8 cellular contexts compared by ENCODE assay signal in the genomic region with DNA sequence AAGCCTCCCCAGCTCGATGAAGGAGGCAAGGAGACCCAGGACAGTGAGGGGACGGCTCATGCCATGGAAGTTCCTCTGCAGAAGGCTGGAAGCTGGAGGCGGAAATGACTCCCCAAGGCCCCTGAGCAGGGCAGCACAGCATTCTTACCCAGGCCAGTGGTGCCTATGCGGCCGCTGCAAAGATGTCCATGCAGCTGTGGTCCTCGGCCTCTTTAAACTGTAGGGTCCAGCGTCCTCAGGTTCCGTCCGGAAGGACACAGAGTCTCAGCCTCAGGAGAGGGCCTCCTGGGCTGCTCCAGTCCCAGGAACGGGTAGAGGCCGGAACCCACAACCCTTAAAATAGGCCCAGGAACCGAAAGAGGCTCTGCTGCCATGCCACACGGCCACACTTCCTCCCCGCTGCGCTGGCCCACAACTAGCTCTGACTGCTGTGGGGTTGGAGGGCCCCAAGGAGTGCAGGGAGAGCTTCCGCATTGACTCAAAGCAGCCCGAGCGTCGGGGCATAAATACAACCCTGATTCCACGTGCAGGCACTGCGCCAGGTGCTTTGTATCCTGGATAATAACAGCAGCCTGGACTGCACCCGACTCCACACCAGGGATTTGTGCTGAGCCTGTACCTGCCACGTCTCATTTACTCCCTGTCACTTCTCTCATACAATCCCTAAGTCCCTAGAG. TPM values are rescaled to one million over a fixed set of nuclear protein-coding genes. Genes with fewer than 3 reads are reported as not detected.
DNase-seq lines count a peak whose midpoint lies in the region; ATAC-seq and TF ChIP-seq lines count a peak whose summit lies in the region.

No MANE protein-coding gene starts in this region.

- DNase-seq in Right ventricle myocardium inferior (ENCODE audit: missing footprints) (no peak), right atrium auricular region (ENCODE audit: low spot score) (no peak), RPMI8226 (peak; percentile 86), natural killer cell (peak; percentile 60), foreskin keratinocyte (no peak), osteocyte (ENCODE audit: extremely low spot score, unreplicated experiment) (no peak)
- no peak for DNase-seq in activated T-helper 2 cell treated with anti-CD3 and anti-CD28 coated beads, Interferon-gamma antibody, Interleukin-2, Interleukin-4, amounts not matched to agents 10 μg/mL and 5 μg/mL and 100 μg/mL, durations not matched to agents 14 hours and 24 hours and 36 hours (ENCODE audit: low spot score)

- H3K4me3 Mint-ChIP-seq in natural killer cell, result peak overlapping the region; percentile 63
- no peak overlapping the region for H3K4me3 Mint-ChIP-seq in osteocyte (ENCODE audit: unreplicated experiment)
- no peak overlapping the region for H3K4me3 Mint-ChIP-seq in activated T-helper 2 cell treated with anti-CD3 and anti-CD28 coated beads, Interferon-gamma antibody, Interleukin-2, Interleukin-4, amounts not matched to agents 10 μg/mL and 5 μg/mL and 100 μg/mL, durations not matched to agents 14 hours and 24 hours and 36 hours (ENCODE audit: low read depth)

- ATAC-seq in Right ventricle myocardium inferior, result peak; percentile 48
- ATAC-seq in HG02943 (IDR thresholded peaks at IDR 0.05; ENCODE audit: low read depth, unreplicated experiment), result peak; percentile 52
- peak; percentile 35 to 88 (median 78) for ATAC-seq in natural killer cell
- no peak for ATAC-seq in foreskin keratinocyte

- no peaks in the 10 kb centered on the region for H3K36me3 ChIP-seq in right atrium auricular region

- H3K27ac Mint-ChIP-seq in natural killer cell (peak overlapping the region in 1 of 2 donors; percentile 81), osteocyte (ENCODE audit: unreplicated experiment) (no peak overlapping the region)
- H3K27ac Mint-ChIP-seq in activated T-helper 2 cell treated with anti-CD3 and anti-CD28 coated beads, Interferon-gamma antibody, Interleukin-2, Interleukin-4, amounts not matched to agents 10 μg/mL and 5 μg/mL and 100 μg/mL, durations not matched to agents 14 hours and 24 hours and 36 hours, result no peak overlapping the region

- intact Hi-C loops in Right ventricle myocardium inferior (cut with DNase I) (no loop called here), natural killer cell (cut with micrococcal nuclease) (loop anchor here (10.0 kb wide), 1 partner anchor 70 kb away; a partner anchor contains a TSS)
- intact Hi-C loops in activated T-helper 2 cell treated with anti-CD3 and anti-CD28 coated beads, Interferon-gamma antibody, Interleukin-2, Interleukin-4, amounts not matched to agents 10 μg/mL and 5 μg/mL and 100 μg/mL, durations not matched to agents 14 hours and 24 hours and 36 hours (cut with micrococcal nuclease), result no loop called here

- H3K27me3 Mint-ChIP-seq in natural killer cell (ENCODE audit: low read depth in 2 of 2), result no peaks in the 10 kb centered on the region
- H3K27me3 Mint-ChIP-seq in osteocyte (ENCODE audit: unreplicated experiment), result no peaks in the 10 kb centered on the region
- no peaks in the 10 kb centered on the region for H3K27me3 Mint-ChIP-seq in activated T-helper 2 cell treated with anti-CD3 and anti-CD28 coated beads, Interferon-gamma antibody, Interleukin-2, Interleukin-4, amounts not matched to agents 10 μg/mL and 5 μg/mL and 100 μg/mL, durations not matched to agents 14 hours and 24 hours and 36 hours (ENCODE audit: low read depth)

- no peaks in the 10 kb centered on the region for H3K9me3 ChIP-seq in right atrium auricular region

- H3K27ac ChIP-seq in right atrium auricular region, result no peak overlapping the region
- no peak overlapping the region for H3K27ac ChIP-seq in foreskin keratinocyte

- no peak overlapping the region for H3K4me3 ChIP-seq in right atrium auricular region

- H3K4me1 Mint-ChIP-seq in natural killer cell, result peaks cover 37 to 63% of the 10 kb centered on the region in 2 donors
- H3K4me1 Mint-ChIP-seq in osteocyte (ENCODE audit: unreplicated experiment), result peaks cover 17% of the 10 kb centered on the region
- peaks cover 8% of the 10 kb centered on the region for H3K4me1 Mint-ChIP-seq in activated T-helper 2 cell treated with anti-CD3 and anti-CD28 coated beads, Interferon-gamma antibody, Interleukin-2, Interleukin-4, amounts not matched to agents 10 μg/mL and 5 μg/mL and 100 μg/mL, durations not matched to agents 14 hours and 24 hours and 36 hours (ENCODE audit: low read depth)

- H3K9me3 Mint-ChIP-seq in natural killer cell (no peaks in the 10 kb centered on the region), osteocyte (ENCODE audit: unreplicated experiment) (no peaks in the 10 kb centered on the region)
- H3K9me3 Mint-ChIP-seq in activated T-helper 2 cell treated with anti-CD3 and anti-CD28 coated beads, Interferon-gamma antibody, Interleukin-2, Interleukin-4, amounts not matched to agents 10 μg/mL and 5 μg/mL and 100 μg/mL, durations not matched to agents 14 hours and 24 hours and 36 hours, result no peaks in the 10 kb centered on the region

- H3K36me3 Mint-ChIP-seq in natural killer cell (no peaks in the 10 kb centered on the region), osteocyte (ENCODE audit: unreplicated experiment) (peaks cover 7% of the 10 kb centered on the region)
- no peaks in the 10 kb centered on the region for H3K36me3 Mint-ChIP-seq in activated T-helper 2 cell treated with anti-CD3 and anti-CD28 coated beads, Interferon-gamma antibody, Interleukin-2, Interleukin-4, amounts not matched to agents 10 μg/mL and 5 μg/mL and 100 μg/mL, durations not matched to agents 14 hours and 24 hours and 36 hours (ENCODE audit: low read depth)

- H3K4me1 ChIP-seq in right atrium auricular region (peaks cover 0 to 21% of the 10 kb centered on the region in 2 donors), foreskin keratinocyte (peaks cover 15% of the 10 kb centered on the region)

- H3K27me3 ChIP-seq in right atrium auricular region, result no peaks in the 10 kb centered on the region
- H3K27me3 ChIP-seq in foreskin keratinocyte, result no peaks in the 10 kb centered on the region

- no peak for TF ChIP-seq CTCF in right atrium auricular region (IDR thresholded peaks at IDR 0.05)
- no peak for TF ChIP-seq CTCF in natural killer cell (IDR thresholded peaks at IDR 0.05)
- no peak for TF ChIP-seq CTCF in foreskin keratinocyte (conservative IDR thresholded peaks at IDR 0.05)
- TF ChIP-seq CTCF in osteocyte (IDR thresholded peaks at IDR 0.05), result no peak

RNA-seq across cellular contexts. Expression of a gene that starts 5.5 kb away (rescaled TPM):
- 22.3 TPM for total RNA-seq in Right ventricle myocardium inferior
- total RNA-seq in right atrium auricular region, result 10 to 100 TPM; 13.0 to 20.4 TPM
- total RNA-seq in natural killer cell, result 10 to 100 TPM; 32.6 to 39.1 (median 38.4) TPM
- 108 and 112 TPM in 2 replicates for total RNA-seq in foreskin keratinocyte
- polyA plus RNA-seq in foreskin keratinocyte, result 93.5 and 102 TPM in 2 replicates
- total RNA-seq in osteocyte, result 53.1 and 64.7 TPM in 2 replicates
- 39.5 and 45.2 TPM in 2 replicates for total RNA-seq in activated T-helper 2 cell treated with anti-CD3 and anti-CD28 coated beads, Interferon-gamma antibody, Interleukin-2, Interleukin-4, amounts not matched to agents 10 μg/mL and 5 μg/mL and 100 μg/mL, durations not matched to agents 14 hours and 24 hours and 36 hours

RNA-seq across cellular contexts. Expression of a gene that starts 49.5 kb away (rescaled TPM):
- total RNA-seq in Right ventricle myocardium inferior (0.54 TPM), right atrium auricular region (not detected), natural killer cell (under 1 TPM in 1 of 3 donors, not detected in 2; 0.49 TPM), foreskin keratinocyte (not detected in 2 replicates), osteocyte (not detected in 2 replicates)
- not detected in 2 replicates for polyA plus RNA-seq in foreskin keratinocyte
- total RNA-seq in activated T-helper 2 cell treated with anti-CD3 and anti-CD28 coated beads, Interferon-gamma antibody, Interleukin-2, Interleukin-4, amounts not matched to agents 10 μg/mL and 5 μg/mL and 100 μg/mL, durations not matched to agents 14 hours and 24 hours and 36 hours, result not detected in 2 replicates

Comparison
In these comparisons a context has a peak if more than half of its experiments do, and no peak if none do; other contexts are left out.
1. DNase-seq: peak in RPMI8226 (single experiment) and natural killer cell (single experiment); none in Right ventricle myocardium inferior (single experiment), right atrium auricular region (single experiment), foreskin keratinocyte (0 of 2), osteocyte (single experiment) and activated T-helper 2 cell treated with anti-CD3 and anti-CD28 coated beads, Interferon-gamma antibody, Interleukin-2, Interleukin-4, amounts not matched to agents 10 μg/mL and 5 μg/mL and 100 μg/mL, durations not matched to agents 14 hours and 24 hours and 36 hours (single experiment).